ENCODE assay signal across 2 cellular contexts in genomic region chr20:34359729-34360128, GRCh38. TPM values are rescaled to one million over a fixed set of nuclear protein-coding genes. Genes with fewer than 3 reads are reported as not detected.
DNase-seq lines count a peak whose midpoint lies in the region; ATAC-seq, FAIRE-seq and TF ChIP-seq lines count a peak whose summit lies in the region.
"Not testable (repeated sequence)": the region's sequence is repeated elsewhere in the genome, so short reads cannot be mapped to it uniquely, and the experiment has no call there.

No MANE protein-coding gene starts in this region.

- not testable (repeated sequence) for H3K36me3 ChIP-seq in HepG2 (replicated peaks in 1 of 2; ENCODE audit: control insufficient read depth in 1 of 2, insufficient read depth in 2 of 2, low read length in 2 of 2)

- not testable (repeated sequence) for BruUV-seq in HepG2 (replicated peaks; lab: Mats Ljungman, UMichigan)

- peaks cover 25% of the 10 kb centered on the region for H3K4me1 ChIP-seq in HepG2 (ENCODE audit: insufficient read depth, low read length)

- H3K27ac Mint-ChIP-seq in neural crest cell (ENCODE audit: unreplicated experiment), result peak overlapping the region; percentile 15

- not testable (repeated sequence) for H3K27me3 Mint-ChIP-seq in neural crest cell (ENCODE audit: low read depth)

- H3K9me3 ChIP-seq in HepG2 (ENCODE audit: low read length), result not testable (repeated sequence)

- 63% methylated on average over 9 of the region's 9 CpGs for WGBS in HepG2 (ENCODE audit: low lambda C conversion rate)

- CTCF ChIA-PET in HepG2 (lab: Yijun Ruan, JAX; ENCODE audit: low intra/inter-chr PET ratio, low total read pairs), result interaction anchor here (1.3 kb wide), 1 partner anchor 48 kb away, joined by 3 read pairs; no protein-coding TSS in a partner anchor

- in situ Hi-C loops in HepG2 (cut with HindIII; ENCODE audit: extremely low pct_ligation_motif_present, low pct_unique_long_range_greater_than_20kb), result loop anchor here (5.0 kb wide), 1 partner anchor 47 kb away; no protein-coding TSS in a partner anchor

- not testable (repeated sequence) for ATAC-seq in HepG2

- H3K79me2 ChIP-seq in HepG2 (ENCODE audit: insufficient read depth, low read length), result peaks cover 15% of the 10 kb centered on the region

- not testable (repeated sequence) for TF ChIP-seq CTCF in HepG2 (CRISPR knock-in tag; IDR thresholded peaks at IDR 0.05); neural crest cell (conservative IDR thresholded peaks at IDR 0.05)

- not testable (repeated sequence) for H3K9me3 Mint-ChIP-seq in neural crest cell

- H3K27ac ChIP-seq in HepG2 (ENCODE audit: extremely low read length, insufficient read depth, low read length), result not testable (repeated sequence)

- H3K4me3 ChIP-seq in HepG2 (replicated peaks in 1 of 3; ENCODE audit: insufficient read depth in 1 of 3, low read depth in 2 of 3, low read length in 3 of 3), result not testable (repeated sequence)

- intact Hi-C loops in HepG2 (cut with micrococcal nuclease; ENCODE audit: unreplicated experiment), result not testable (repeated sequence)

- not testable (repeated sequence) for H3K27me3 ChIP-seq in HepG2 (ENCODE audit: control insufficient read depth in 1 of 2, insufficient read depth in 2 of 2, low read length in 2 of 2)

- H3K36me3 Mint-ChIP-seq in neural crest cell (ENCODE audit: low read depth), result not testable (repeated sequence)

- not testable (repeated sequence) for DNase-seq in HepG2 (ENCODE audit: low spot score); neural crest cell (ENCODE audit: low read depth, low spot score)

- peak overlapping the region; percentile 34 for H3K4me3 Mint-ChIP-seq in neural crest cell

- POLR2A ChIA-PET in HepG2 (lab: Yijun Ruan, JAX), result interaction anchor here (1.1 kb wide), 1 partner anchor 21 kb away, joined by 3 read pairs; no protein-coding TSS in a partner anchor

- not testable (repeated sequence) for H2AFZ ChIP-seq in HepG2 (ENCODE audit: low read length)

- not testable (repeated sequence) for FAIRE-seq in HepG2 (lab: Jason Lieb, UNC)

- not testable (repeated sequence) for TF ChIP-seq RAD21 in HepG2 (CRISPR knock-in tag; IDR thresholded peaks at IDR 0.05)

- not testable (repeated sequence) for TF ChIP-seq EP300 in HepG2 (IDR thresholded peaks at IDR 0.05; ENCODE audit: low read depth in 2 of 2, low read length in 2 of 2); HepG2 (CRISPR knock-in tag; IDR thresholded peaks at IDR 0.05; ENCODE audit: borderline replicate concordance)

- peaks cover 23% of the 10 kb centered on the region for H3K4me1 Mint-ChIP-seq in neural crest cell

- TF ChIP-seq POLR2A in HepG2 (IDR thresholded peaks at IDR 0.05; ENCODE audit: insufficient read depth in 1 of 2, low read depth in 2 of 2, low read length in 2 of 2), result not testable (repeated sequence)

- not testable (repeated sequence) for H3K9ac ChIP-seq in HepG2 (ENCODE audit: insufficient read depth, low read depth, low read length)

- not testable (repeated sequence) for H3K4me2 ChIP-seq in HepG2 (ENCODE audit: low read depth, low read length)

- H4K20me1 ChIP-seq in HepG2 (ENCODE audit: insufficient read depth, low read length), result not testable (repeated sequence)

TF ChIP-seq in HepG2, 621 proteins besides CTCF, POLR2A, EP300 and RAD21:
- TF ChIP-seq ZMYM3 (CRISPR knock-in tag; IDR thresholded peaks at IDR 0.05) (peak; percentile 51; the same call in 1 of the 2 replicates), ZNF629 (CRISPR knock-in tag; conservative IDR thresholded peaks at IDR 0.05) (peak; percentile 69)

RNA-seq across cellular contexts. Expression of gene ITCH, which starts 3.3 kb away (rescaled TPM):
- total RNA-seq in HepG2 (2016; rRNA removed; fragmentation: Illumina TruSeq; extraction: Trizol) (112 and 162 TPM in 2 replicates), neural crest cell (68.6 and 69.3 TPM in 2 replicates)
- total RNA-seq in HepG2 (2016; cell fraction: cytosol; rRNA removed; fragmentation: Illumina TruSeq; extraction: Trizol; ENCODE audit: low read depth), result 73.1 and 80.6 TPM in 2 replicates
- total RNA-seq in HepG2 (2016; cell fraction: insoluble cytoplasmic fraction; rRNA removed; fragmentation: Illumina TruSeq; extraction: Trizol), result 111 and 151 TPM in 2 replicates
- 75.4 and 81.7 TPM in 2 replicates for total RNA-seq in HepG2 (2016; cell fraction: membrane; rRNA removed; fragmentation: Illumina TruSeq; extraction: Trizol)
- 124 and 131 TPM in 2 replicates for total RNA-seq in HepG2 (2016; cell fraction: nucleus; rRNA removed; fragmentation: Illumina TruSeq; extraction: Trizol)
- 17.4 and 20.5 TPM in 2 replicates for polyA plus RNA-seq in HepG2 (2011; rRNA removed)
- polyA plus RNA-seq in HepG2 (2011; cell fraction: cytosol; rRNA removed), result 7.4 and 12.7 TPM in 2 replicates
- polyA plus RNA-seq in HepG2 (2011; cell fraction: nucleus; rRNA removed), result 12.2 and 17.3 TPM in 2 replicates
- polyA plus RNA-seq in HepG2 (2012), result 44.6 and 45.2 TPM in 2 replicates
- polyA plus RNA-seq in HepG2 (2016; cell fraction: cytosol; fragmentation: Illumina TruSeq; extraction: Trizol; ENCODE audit: low read depth), result 5.3 and 6.3 TPM in 2 replicates
- 65.3 and 70.7 TPM in 2 replicates for polyA plus RNA-seq in HepG2 (2016; cell fraction: insoluble cytoplasmic fraction; fragmentation: Illumina TruSeq; extraction: Trizol; ENCODE audit: low read depth)
- 15.2 and 15.3 TPM in 2 replicates for polyA plus RNA-seq in HepG2 (2016; cell fraction: membrane; fragmentation: Illumina TruSeq; extraction: Trizol; ENCODE audit: low read depth)
- polyA plus RNA-seq in HepG2 (2016; cell fraction: nucleus; fragmentation: Illumina TruSeq; extraction: Trizol; ENCODE audit: insufficient read depth, low read depth), result 55.0 and 61.2 TPM in 2 replicates
- 30.6 and 37.6 TPM in 2 replicates for polyA minus RNA-seq in HepG2 (2011; rRNA and poly(A)+ RNA removed; ENCODE audit: low replicate concordance)
- 38.7 and 40.1 TPM in 2 replicates for polyA minus RNA-seq in HepG2 (2011; cell fraction: cytosol; rRNA and poly(A)+ RNA removed)
- polyA minus RNA-seq in HepG2 (2011; cell fraction: nucleus; rRNA and poly(A)+ RNA removed), result 79.4 and 86.2 TPM in 2 replicates

RNA-seq across cellular contexts. Expression of gene AHCY, which starts 56.6 kb away (rescaled TPM):
- 407 and 447 TPM in 2 replicates for total RNA-seq in HepG2 (2016; rRNA removed; fragmentation: Illumina TruSeq; extraction: Trizol)
- 184 and 192 TPM in 2 replicates for total RNA-seq in HepG2 (2016; cell fraction: cytosol; rRNA removed; fragmentation: Illumina TruSeq; extraction: Trizol; ENCODE audit: low read depth)
- total RNA-seq in HepG2 (2016; cell fraction: insoluble cytoplasmic fraction; rRNA removed; fragmentation: Illumina TruSeq; extraction: Trizol), result 393 and 407 TPM in 2 replicates
- total RNA-seq in HepG2 (2016; cell fraction: membrane; rRNA removed; fragmentation: Illumina TruSeq; extraction: Trizol), result 419 and 431 TPM in 2 replicates
- total RNA-seq in HepG2 (2016; cell fraction: nucleus; rRNA removed; fragmentation: Illumina TruSeq; extraction: Trizol), result 242 and 265 TPM in 2 replicates
- polyA plus RNA-seq in HepG2 (2011; rRNA removed), result 419 and 492 TPM in 2 replicates
- 522 and 613 TPM in 2 replicates for polyA plus RNA-seq in HepG2 (2011; cell fraction: cytosol; rRNA removed)
- 339 and 378 TPM in 2 replicates for polyA plus RNA-seq in HepG2 (2011; cell fraction: nucleus; rRNA removed)
- polyA plus RNA-seq in HepG2 (2012), result 339 and 364 TPM in 2 replicates
- 232 and 234 TPM in 2 replicates for polyA plus RNA-seq in HepG2 (2016; cell fraction: cytosol; fragmentation: Illumina TruSeq; extraction: Trizol; ENCODE audit: low read depth)
- 393 and 446 TPM in 2 replicates for polyA plus RNA-seq in HepG2 (2016; cell fraction: insoluble cytoplasmic fraction; fragmentation: Illumina TruSeq; extraction: Trizol; ENCODE audit: low read depth)
- 384 and 399 TPM in 2 replicates for polyA plus RNA-seq in HepG2 (2016; cell fraction: membrane; fragmentation: Illumina TruSeq; extraction: Trizol; ENCODE audit: low read depth)
- 372 and 382 TPM in 2 replicates for polyA plus RNA-seq in HepG2 (2016; cell fraction: nucleus; fragmentation: Illumina TruSeq; extraction: Trizol; ENCODE audit: insufficient read depth, low read depth)
- polyA minus RNA-seq in HepG2 (2011; rRNA and poly(A)+ RNA removed; ENCODE audit: low replicate concordance), result 730 and 1,221 TPM in 2 replicates
- polyA minus RNA-seq in HepG2 (2011; cell fraction: cytosol; rRNA and poly(A)+ RNA removed), result 306 and 309 TPM in 2 replicates
- 166 and 188 TPM in 2 replicates for polyA minus RNA-seq in HepG2 (2011; cell fraction: nucleus; rRNA and poly(A)+ RNA removed)
- total RNA-seq in neural crest cell, result 358 TPM in 2 replicates
